In the genomic region with DNA sequence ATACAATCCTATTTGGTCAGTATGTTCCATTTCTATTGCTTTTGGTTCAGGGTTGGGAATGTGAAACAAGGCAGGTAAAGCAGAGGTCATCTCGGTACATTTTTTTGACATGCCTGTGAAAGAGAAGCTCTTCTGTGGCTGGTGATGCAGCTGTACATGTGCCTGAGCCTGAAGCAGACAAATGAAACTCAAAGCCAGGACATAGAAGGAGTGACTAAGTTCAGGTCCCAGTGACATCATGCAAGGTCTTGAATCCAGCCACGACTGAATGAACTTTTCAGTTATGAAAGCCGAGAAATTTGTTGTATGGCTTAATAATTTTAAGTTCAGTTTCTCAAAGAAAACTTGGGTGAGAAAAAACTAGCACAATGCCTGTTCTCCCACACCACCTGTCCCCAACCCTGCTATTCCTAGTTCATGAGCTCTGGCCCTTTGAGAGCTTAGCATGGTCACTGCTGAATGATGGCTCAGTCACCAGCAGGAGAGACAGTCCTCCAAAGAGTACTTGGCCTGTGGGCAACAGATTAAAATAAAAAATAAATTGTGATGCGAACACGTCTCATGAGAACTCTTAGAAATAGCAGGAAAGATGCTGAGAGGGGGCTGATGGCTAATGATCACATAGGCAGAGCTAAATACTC, we compare ENCODE assay signal across 1 cellular context.
A peak's percentile ranks its signal among the peaks of the same experiment; 100 is the strongest.
TF ChIP-seq lines count a peak whose summit lies in the region.

No MANE protein-coding gene starts in this region.

TF ChIP-seq in GM12878, 131 proteins besides CTCF, POLR2A, EP300 and RAD21 (continued from another document and continues in another):
- TF ChIP-seq CUX1 (IDR thresholded peaks at IDR 0.05; ENCODE audit: insufficient replicate concordance, low read depth, low read length) = no peak
- TF ChIP-seq RBBP5 (conservative IDR thresholded peaks at IDR 0.05) = no peak
- 0 out of 2 replicates have a peak, but pooled peaks have one; percentile 53 for TF ChIP-seq CBX5 (IDR thresholded peaks at IDR 0.05; ENCODE audit: low read depth)
- peak; percentile 42; the same call in 1 of the 2 replicates for TF ChIP-seq CREM (IDR thresholded peaks at IDR 0.05; ENCODE audit: low read depth)
- TF ChIP-seq, protein P1, sequence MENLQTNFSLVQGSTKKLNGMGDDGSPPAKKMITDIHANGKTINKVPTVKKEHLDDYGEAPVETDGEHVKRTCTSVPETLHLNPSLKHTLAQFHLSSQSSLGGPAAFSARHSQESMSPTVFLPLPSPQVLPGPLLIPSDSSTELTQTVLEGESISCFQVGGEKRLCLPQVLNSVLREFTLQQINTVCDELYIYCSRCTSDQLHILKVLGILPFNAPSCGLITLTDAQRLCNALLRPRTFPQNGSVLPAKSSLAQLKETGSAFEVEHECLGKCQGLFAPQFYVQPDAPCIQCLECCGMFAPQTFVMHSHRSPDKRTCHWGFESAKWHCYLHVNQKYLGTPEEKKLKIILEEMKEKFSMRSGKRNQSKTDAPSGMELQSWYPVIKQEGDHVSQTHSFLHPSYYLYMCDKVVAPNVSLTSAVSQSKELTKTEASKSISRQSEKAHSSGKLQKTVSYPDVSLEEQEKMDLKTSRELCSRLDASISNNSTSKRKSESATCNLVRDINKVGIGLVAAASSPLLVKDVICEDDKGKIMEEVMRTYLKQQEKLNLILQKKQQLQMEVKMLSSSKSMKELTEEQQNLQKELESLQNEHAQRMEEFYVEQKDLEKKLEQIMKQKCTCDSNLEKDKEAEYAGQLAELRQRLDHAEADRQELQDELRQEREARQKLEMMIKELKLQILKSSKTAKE (IDR thresholded peaks at IDR 0.05; ENCODE audit: low read depth, poor library complexity, severe bottlenecking) = no peak
- no peak for TF ChIP-seq FOXK2 (IDR thresholded peaks at IDR 0.05)
- no peak for TF ChIP-seq TCF7 (IDR thresholded peaks at IDR 0.05; ENCODE audit: borderline replicate concordance)
- no peak for TF ChIP-seq WRNIP1 (IDR thresholded peaks at IDR 0.05; ENCODE audit: borderline replicate concordance, low read depth, low read length)
- TF ChIP-seq PML (IDR thresholded peaks at IDR 0.05; ENCODE audit: low read length) = no peak
- TF ChIP-seq PBX3 (IDR thresholded peaks at IDR 0.05; ENCODE audit: insufficient replicate concordance, low read depth, low read length) = no peak
- TF ChIP-seq CHD2 (IDR thresholded peaks at IDR 0.05; ENCODE audit: borderline replicate concordance, low read depth, low read length) = no peak
- no peak for TF ChIP-seq JUNB (IDR thresholded peaks at IDR 0.05)
- TF ChIP-seq NBN (IDR thresholded peaks at IDR 0.05) = no peak
- no peak for TF ChIP-seq E2F4 (IDR thresholded peaks at IDR 0.05; ENCODE audit: low read depth, low read length)
- no peak for TF ChIP-seq CHD4 (IDR thresholded peaks at IDR 0.05)
- no peak for TF ChIP-seq PRDM15 (CRISPR knock-in tag; IDR thresholded peaks at IDR 0.05)
- TF ChIP-seq SIN3A (IDR thresholded peaks at IDR 0.05; ENCODE audit: low read depth, low read length) = no peak
- no peak for TF ChIP-seq TBL1XR1 (IDR thresholded peaks at IDR 0.05; ENCODE audit: low read depth, low read length)
- no peak for TF ChIP-seq NFXL1 (IDR thresholded peaks at IDR 0.05; ENCODE audit: borderline replicate concordance)
- TF ChIP-seq, protein P2, sequence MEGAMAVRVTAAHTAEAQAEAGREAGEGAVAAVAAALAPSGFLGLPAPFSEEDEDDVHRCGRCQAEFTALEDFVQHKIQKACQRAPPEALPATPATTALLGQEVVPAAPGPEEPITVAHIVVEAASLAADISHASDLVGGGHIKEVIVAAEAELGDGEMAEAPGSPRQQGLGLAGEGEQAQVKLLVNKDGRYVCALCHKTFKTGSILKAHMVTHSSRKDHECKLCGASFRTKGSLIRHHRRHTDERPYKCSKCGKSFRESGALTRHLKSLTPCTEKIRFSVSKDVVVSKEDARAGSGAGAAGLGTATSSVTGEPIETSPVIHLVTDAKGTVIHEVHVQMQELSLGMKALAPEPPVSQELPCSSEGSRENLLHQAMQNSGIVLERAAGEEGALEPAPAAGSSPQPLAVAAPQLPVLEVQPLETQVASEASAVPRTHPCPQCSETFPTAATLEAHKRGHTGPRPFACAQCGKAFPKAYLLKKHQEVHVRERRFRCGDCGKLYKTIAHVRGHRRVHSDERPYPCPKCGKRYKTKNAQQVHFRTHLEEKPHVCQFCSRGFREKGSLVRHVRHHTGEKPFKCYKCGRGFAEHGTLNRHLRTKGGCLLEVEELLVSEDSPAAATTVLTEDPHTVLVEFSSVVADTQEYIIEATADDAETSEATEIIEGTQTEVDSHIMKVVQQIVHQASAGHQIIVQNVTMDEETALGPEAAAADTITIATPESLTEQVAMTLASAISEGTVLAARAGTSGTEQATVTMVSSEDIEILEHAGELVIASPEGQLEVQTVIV (IDR thresholded peaks at IDR 0.05; ENCODE audit: borderline replicate concordance, partially characterized antibody) = no peak
- TF ChIP-seq CBFB (IDR thresholded peaks at IDR 0.05; ENCODE audit: low read depth) = no peak
- TF ChIP-seq, protein P3, sequence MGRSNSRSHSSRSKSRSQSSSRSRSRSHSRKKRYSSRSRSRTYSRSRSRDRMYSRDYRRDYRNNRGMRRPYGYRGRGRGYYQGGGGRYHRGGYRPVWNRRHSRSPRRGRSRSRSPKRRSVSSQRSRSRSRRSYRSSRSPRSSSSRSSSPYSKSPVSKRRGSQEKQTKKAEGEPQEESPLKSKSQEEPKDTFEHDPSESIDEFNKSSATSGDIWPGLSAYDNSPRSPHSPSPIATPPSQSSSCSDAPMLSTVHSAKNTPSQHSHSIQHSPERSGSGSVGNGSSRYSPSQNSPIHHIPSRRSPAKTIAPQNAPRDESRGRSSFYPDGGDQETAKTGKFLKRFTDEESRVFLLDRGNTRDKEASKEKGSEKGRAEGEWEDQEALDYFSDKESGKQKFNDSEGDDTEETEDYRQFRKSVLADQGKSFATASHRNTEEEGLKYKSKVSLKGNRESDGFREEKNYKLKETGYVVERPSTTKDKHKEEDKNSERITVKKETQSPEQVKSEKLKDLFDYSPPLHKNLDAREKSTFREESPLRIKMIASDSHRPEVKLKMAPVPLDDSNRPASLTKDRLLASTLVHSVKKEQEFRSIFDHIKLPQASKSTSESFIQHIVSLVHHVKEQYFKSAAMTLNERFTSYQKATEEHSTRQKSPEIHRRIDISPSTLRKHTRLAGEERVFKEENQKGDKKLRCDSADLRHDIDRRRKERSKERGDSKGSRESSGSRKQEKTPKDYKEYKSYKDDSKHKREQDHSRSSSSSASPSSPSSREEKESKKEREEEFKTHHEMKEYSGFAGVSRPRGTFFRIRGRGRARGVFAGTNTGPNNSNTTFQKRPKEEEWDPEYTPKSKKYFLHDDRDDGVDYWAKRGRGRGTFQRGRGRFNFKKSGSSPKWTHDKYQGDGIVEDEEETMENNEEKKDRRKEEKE (IDR thresholded peaks at IDR 0.05) = no peak
- no peak for TF ChIP-seq RCOR1 (conservative IDR thresholded peaks at IDR 0.05; ENCODE audit: low read depth, low read length)
- no peak for TF ChIP-seq SMARCA5 (IDR thresholded peaks at IDR 0.05)
- TF ChIP-seq EED (IDR thresholded peaks at IDR 0.05; ENCODE audit: low read depth) = peak; percentile 54
- no peak for TF ChIP-seq IKZF1 (conservative IDR thresholded peaks at IDR 0.05)
- no peak for TF ChIP-seq USF2 (IDR thresholded peaks at IDR 0.05; ENCODE audit: borderline replicate concordance, low read depth, low read length)
- TF ChIP-seq NKRF (conservative IDR thresholded peaks at IDR 0.05) = no peak
- peak; percentile 60 for TF ChIP-seq CREB1 (IDR thresholded peaks at IDR 0.05; ENCODE audit: low read depth)
- no peak for TF ChIP-seq POLR2AphosphoS2 (IDR thresholded peaks at IDR 0.05; ENCODE audit: low read depth, low read length)
- 0 out of 2 replicates have a peak, but pooled peaks have one; percentile 11 for TF ChIP-seq NR2F1 (conservative IDR thresholded peaks at IDR 0.05)
- TF ChIP-seq GABPA (IDR thresholded peaks at IDR 0.05; ENCODE audit: low read depth) = 0 out of 2 replicates have a peak, but pooled peaks have one; percentile 18
- no peak for TF ChIP-seq CBX3 (IDR thresholded peaks at IDR 0.05; ENCODE audit: borderline replicate concordance, low read depth)
